ENCODE assay signal across 23 cellular contexts in the genomic region with DNA sequence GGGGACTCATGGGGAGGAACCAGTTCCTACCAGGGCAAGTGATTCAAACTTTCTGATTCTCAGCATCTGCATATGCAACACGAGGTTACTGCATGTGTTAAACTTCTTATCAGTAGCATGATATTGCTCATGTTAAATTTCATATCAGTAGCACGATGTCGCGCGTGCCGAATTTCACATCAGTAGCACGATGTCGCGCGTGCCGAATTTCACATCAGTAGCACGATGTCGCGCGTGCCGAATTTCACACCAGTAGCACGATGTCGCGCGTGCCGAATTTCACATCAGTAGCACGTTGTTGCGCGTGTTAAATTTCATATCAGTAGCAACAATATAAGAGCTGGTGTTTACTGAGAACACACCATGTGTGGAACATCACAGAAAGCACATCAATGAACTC.
"Had no signal": no experiment of that assay in that cellular context is flagged by ENCODE, and none has a peak within 500 bp of the region (broad histone marks: within the 10 kb centered on the region; RNA-seq: fewer than 3 reads in every experiment).

No MANE protein-coding gene starts in this region.

- H3K36me3 ChIP-seq: left lung, neural progenitor cell, prostate gland, thyroid gland had no signal

- ATAC-seq: left cardiac atrium; left lung; naive thymus-derived CD4-positive, alpha-beta T cell; right cardiac atrium; stimulated activated naive CD8-positive, alpha-beta T cell treated with anti-CD3 and anti-CD28 coated beads, Interleukin-15, amount 100 ng/mL, for 72 hours had no signal

- H3K27me3 ChIP-seq: neural progenitor cell, thyroid gland had no signal

- FAIRE-seq: frontal cortex, small intestine had no signal

- H3K27ac ChIP-seq: left lung, neural progenitor cell, parathyroid adenoma, prostate gland, thyroid gland had no signal

- H3K4me1 Mint-ChIP-seq: naive thymus-derived CD4-positive, alpha-beta T cell; stimulated activated naive CD8-positive, alpha-beta T cell treated with anti-CD3 and anti-CD28 coated beads, Interleukin-15, amount 100 ng/mL, for 72 hours had no signal

- H3K4me3 ChIP-seq: left lung, neural progenitor cell, prostate gland, thyroid gland had no signal

- H3K27ac Mint-ChIP-seq: naive thymus-derived CD4-positive, alpha-beta T cell; nephron; neural progenitor cell; stimulated activated naive CD8-positive, alpha-beta T cell treated with anti-CD3 and anti-CD28 coated beads, Interleukin-15, amount 100 ng/mL, for 72 hours had no signal

- H3K36me3 Mint-ChIP-seq: neural progenitor cell had no signal

- H3K4me1 ChIP-seq: left lung, neural progenitor cell, parathyroid adenoma, prostate gland had no signal

- H3K4me3 Mint-ChIP-seq: naive thymus-derived CD4-positive, alpha-beta T cell; nephron; neural progenitor cell; stimulated activated naive CD8-positive, alpha-beta T cell treated with anti-CD3 and anti-CD28 coated beads, Interleukin-15, amount 100 ng/mL, for 72 hours had no signal

- H3K9me3 ChIP-seq: left lung, prostate gland, thyroid gland had no signal

- DNase-seq: cortex of kidney; effector CD4-positive, alpha-beta T cell; hypothalamus; left cardiac atrium; left lung; mesenchymal stem cell; midbrain; naive thymus-derived CD4-positive, alpha-beta T cell; right cardiac atrium; small intestine; stimulated activated CD4-positive, alpha-beta T cell treated with anti-CD3 and anti-CD28 coated beads, Interleukin-12 subunit alpha, Interleukin-12 subunit beta, amount 100 ng/mL, for 4 hours; stimulated activated CD4-positive, alpha-beta T cell treated with anti-CD3 and anti-CD28 coated beads, Interleukin-1b, Interleukin-23, amount 100 ng/mL, for 48 hours; stimulated activated CD4-positive, alpha-beta T cell treated with anti-CD3 and anti-CD28 coated beads, Interleukin-4, amount 100 ng/mL, for 1 hour; stimulated activated CD8-positive, alpha-beta memory T cell treated with anti-CD3 and anti-CD28 coated beads, Interleukin-4, amount 100 ng/mL, for 48 hours; stimulated activated naive CD4-positive, alpha-beta T cell; stimulated activated naive CD8-positive, alpha-beta T cell treated with anti-CD3 and anti-CD28 coated beads, Interleukin-15, amount 100 ng/mL, for 72 hours; thyroid gland; trophoblast cell had no signal
